Comparison of ENCODE assay signal across 27 cellular contexts in genomic region chr17:51793686-51794085, GRCh38.
"Had no signal": no experiment of that assay in that cellular context is flagged by ENCODE, and none has a peak within 500 bp of the region (broad histone marks: within the 10 kb centered on the region; RNA-seq: fewer than 3 reads in every experiment).

No MANE protein-coding gene starts in this region.

- H3K36me3 Mint-ChIP-seq: naive B cell had no signal

- H3K9me3 Mint-ChIP-seq: activated T-cell treated with anti-CD3 and anti-CD28 coated beads, Interleukin-2, amount 50 U/mL, for 4 hours; activated T-helper 17 cell treated with anti-CD3 and anti-CD28 coated beads, Interleukin-2, amount 50 U/mL, for 72 hours; dendritic cell treated with granulocyte-macrophage colony-stimulating factor and Interleukin-4, amounts not matched to agents 40 ng/mL and 50 ng/mL, for 4 days; nephron progenitor cell had no signal

- H3K4me3 Mint-ChIP-seq: activated T-cell treated with anti-CD3 and anti-CD28 coated beads, Interleukin-2, amount 50 U/mL, for 4 hours; activated T-helper 17 cell treated with anti-CD3 and anti-CD28 coated beads, Interleukin-2, amount 50 U/mL, for 72 hours; dendritic cell treated with granulocyte-macrophage colony-stimulating factor and Interleukin-4, amounts not matched to agents 40 ng/mL and 50 ng/mL, for 4 days; naive B cell; nephron progenitor cell had no signal

- FAIRE-seq: astrocyte, endometrium had no signal

- ATAC-seq: activated CD4-positive, CD25-positive, alpha-beta regulatory T cell treated with anti-CD3 and anti-CD28 coated beads, Interleukin-2, amount 50 U/mL, for 24 hours; activated T-cell treated with anti-CD3 and anti-CD28 coated beads, Interleukin-2, amount 50 U/mL, for 4 hours; activated T-helper 17 cell treated with anti-CD3 and anti-CD28 coated beads, Interleukin-2, amount 50 U/mL, for 72 hours; gastrocnemius medialis; left cardiac atrium; right lobe of liver had no signal

- H3K27ac Mint-ChIP-seq: activated T-helper 17 cell treated with anti-CD3 and anti-CD28 coated beads, Interleukin-2, amount 50 U/mL, for 72 hours; dendritic cell treated with granulocyte-macrophage colony-stimulating factor and Interleukin-4, amounts not matched to agents 40 ng/mL and 50 ng/mL, for 4 days; naive B cell; nephron progenitor cell had no signal

- H3K9me3 ChIP-seq: gastrocnemius medialis, neutrophil, right lobe of liver, tibial nerve had no signal

- H3K36me3 ChIP-seq: brain microvascular endothelial cell, gastrocnemius medialis, neutrophil, right lobe of liver, tibial nerve, WERI-Rb-1 had no signal

- H3K27me3 ChIP-seq: brain microvascular endothelial cell, gastrocnemius medialis, hepatocyte, neutrophil, right lobe of liver, tibial nerve had no signal

- H3K27me3 Mint-ChIP-seq: dendritic cell treated with granulocyte-macrophage colony-stimulating factor and Interleukin-4, amounts not matched to agents 40 ng/mL and 50 ng/mL, for 4 days had no signal

- H3K4me1 ChIP-seq: gastrocnemius medialis, right lobe of liver, tibial nerve had no signal

- H3K4me1 Mint-ChIP-seq: activated T-helper 17 cell treated with anti-CD3 and anti-CD28 coated beads, Interleukin-2, amount 50 U/mL, for 72 hours; naive B cell; nephron progenitor cell had no signal

- H3K4me3 ChIP-seq: gastrocnemius medialis, hepatocyte, right lobe of liver, tibial nerve had no signal

- H3K27ac ChIP-seq: brain microvascular endothelial cell, gastrocnemius medialis, hepatocyte, neutrophil, right lobe of liver, tibial nerve, WERI-Rb-1 had no signal

- DNase-seq: activated CD4-positive, alpha-beta T cell treated with anti-CD3 and anti-CD28 coated beads for 48 hours; activated CD4-positive, alpha-beta T cell treated with anti-CD3 and anti-CD28 coated beads, Interleukin-2, amount 50 U/mL, for 48 hours; activated gamma-delta T cell treated with Interleukin-2 at 50 U/mL for 16 hours; activated naive CD4-positive, alpha-beta T cell treated with anti-CD3 and anti-CD28 coated beads, Interleukin-2, amount 50 U/mL, for 16 hours; activated T-cell treated with anti-CD3 and anti-CD28 coated beads, Interleukin-2, amount 50 U/mL, for 4 hours; amniotic stem cell; brain microvascular endothelial cell; effector CD4-positive, alpha-beta T cell; gastrocnemius medialis; islet precursor cell; left cardiac atrium; mammary epithelial cell; naive B cell; nephron progenitor cell; right lobe of liver; stimulated activated CD4-positive, alpha-beta T cell treated with anti-CD3 and anti-CD28 coated beads, Interleukin-2, amount 100 ng/mL, for 48 hours; stimulated activated naive CD4-positive, alpha-beta T cell treated with Interleukin-2 at 50 U/mL for 16 hours; T-helper 9 cell; WERI-Rb-1 had no signal
